Comparison of ENCODE assay signal across 27 cellular contexts in genomic region chr5:1754531-1755220, GRCh38. TPM values are rescaled to one million over a fixed set of nuclear protein-coding genes. Genes with fewer than 3 reads are reported as not detected.
DNase-seq lines count a peak whose midpoint lies in the region; FAIRE-seq and TF ChIP-seq lines count a peak whose summit lies in the region.
"Had no signal": no experiment of that assay in that cellular context is flagged by ENCODE, and none has a peak within 500 bp of the region (broad histone marks: within the 10 kb centered on the region; RNA-seq: fewer than 3 reads in every experiment).

No MANE protein-coding gene starts in this region.

- peaks cover 7% of the 10 kb centered on the region for H3K9me3 Mint-ChIP-seq in activated CD4-positive, alpha-beta memory T cell treated with anti-CD3 and anti-CD28 coated beads for 36 hours
- H3K9me3 Mint-ChIP-seq in activated CD4-positive, alpha-beta memory T cell treated with anti-CD3 and anti-CD28 coated beads, Interleukin-2, amount 10 ng/mL, durations not matched to agents 7 days and 5 days, result no peaks in the 10 kb centered on the region

- no peak overlapping the region for H3K27ac Mint-ChIP-seq in activated CD4-positive, alpha-beta memory T cell treated with anti-CD3 and anti-CD28 coated beads for 36 hours
- no peak overlapping the region for H3K27ac Mint-ChIP-seq in activated CD4-positive, alpha-beta memory T cell treated with anti-CD3 and anti-CD28 coated beads, Interleukin-2, amount 10 ng/mL, durations not matched to agents 7 days and 5 days
- H3K27ac Mint-ChIP-seq: activated naive CD4-positive, alpha-beta T cell treated with anti-CD3 and anti-CD28 coated beads, Interleukin-2, amount 50 U/mL, for 72 hours; activated T-helper 17 cell treated with anti-CD3 and anti-CD28 coated beads, Interleukin-2, amount 50 U/mL, for 72 hours; immature natural killer cell; mesothelial cell of epicardium had no signal

- no peak for TF ChIP-seq CTCF in sigmoid colon (IDR thresholded peaks at IDR 0.05)
- no peak for TF ChIP-seq CTCF in mammary epithelial cell (conservative IDR thresholded peaks at IDR 0.05 in 1 of 2, IDR thresholded peaks at IDR 0.05 in 1 of 2; ENCODE audit: extremely low read depth in 1 of 2, insufficient read depth in 1 of 2, low read depth in 1 of 2, low read length in 2 of 2)

- no peaks in the 10 kb centered on the region for H3K79me2 ChIP-seq in mammary epithelial cell (ENCODE audit: insufficient read depth, low read length)

- H2AFZ ChIP-seq in mammary epithelial cell (ENCODE audit: low read depth, low read length), result no peak overlapping the region

- H3K36me3 ChIP-seq in BLaER1 treated with 17β-estradiol and CSF1 and Interleukin-3, amounts not matched to agents 10 nM and 100 nM, result no peaks in the 10 kb centered on the region
- H3K36me3 ChIP-seq in sigmoid colon (no peaks in the 10 kb centered on the region), mammary epithelial cell (ENCODE audit: insufficient read depth, low read length) (no peaks in the 10 kb centered on the region), small intestine (ENCODE audit: control insufficient read depth in 2 of 2, insufficient read depth in 2 of 2, low read length in 2 of 2) (no peaks in the 10 kb centered on the region)
- H3K36me3 ChIP-seq: breast epithelium, gastroesophageal sphincter, left lung, prostate gland, uterus had no signal

- no peaks in the 10 kb centered on the region for H3K36me3 Mint-ChIP-seq in activated CD4-positive, alpha-beta memory T cell treated with anti-CD3 and anti-CD28 coated beads for 36 hours
- no peaks in the 10 kb centered on the region for H3K36me3 Mint-ChIP-seq in activated CD4-positive, alpha-beta memory T cell treated with anti-CD3 and anti-CD28 coated beads, Interleukin-2, amount 10 ng/mL, durations not matched to agents 7 days and 5 days (ENCODE audit: low read depth)
- H3K36me3 Mint-ChIP-seq: immature natural killer cell, mesothelial cell of epicardium had no signal

- H3K4me1 Mint-ChIP-seq in activated CD4-positive, alpha-beta memory T cell treated with anti-CD3 and anti-CD28 coated beads for 36 hours (ENCODE audit: low read depth), result no peaks in the 10 kb centered on the region
- no peaks in the 10 kb centered on the region for H3K4me1 Mint-ChIP-seq in activated CD4-positive, alpha-beta memory T cell treated with anti-CD3 and anti-CD28 coated beads, Interleukin-2, amount 10 ng/mL, durations not matched to agents 7 days and 5 days
- H3K4me1 Mint-ChIP-seq: activated T-helper 17 cell treated with anti-CD3 and anti-CD28 coated beads, Interleukin-2, amount 50 U/mL, for 72 hours; immature natural killer cell; mesothelial cell of epicardium had no signal

- no peak overlapping the region for H3K4me3 Mint-ChIP-seq in activated CD4-positive, alpha-beta memory T cell treated with anti-CD3 and anti-CD28 coated beads for 36 hours
- no peak overlapping the region for H3K4me3 Mint-ChIP-seq in activated CD4-positive, alpha-beta memory T cell treated with anti-CD3 and anti-CD28 coated beads, Interleukin-2, amount 10 ng/mL, durations not matched to agents 7 days and 5 days
- H3K4me3 Mint-ChIP-seq: activated T-helper 17 cell treated with anti-CD3 and anti-CD28 coated beads, Interleukin-2, amount 50 U/mL, for 72 hours; immature natural killer cell; mesothelial cell of epicardium had no signal

- H3K27me3 Mint-ChIP-seq in activated CD4-positive, alpha-beta memory T cell treated with anti-CD3 and anti-CD28 coated beads for 36 hours, result peaks cover 7% of the 10 kb centered on the region
- H3K27me3 Mint-ChIP-seq in activated CD4-positive, alpha-beta memory T cell treated with anti-CD3 and anti-CD28 coated beads, Interleukin-2, amount 10 ng/mL, durations not matched to agents 7 days and 5 days, result peaks cover 5% of the 10 kb centered on the region

- TF ChIP-seq POLR2A in sigmoid colon (IDR thresholded peaks at IDR 0.05), result no peak

- in situ Hi-C loops in mammary epithelial cell (cut with MboI; ENCODE audit: low sequenced_read_pairs in 2 of 2), result loop anchor here in 1 of 2 donors (25.0 kb wide), 1 partner anchor 258 kb away; no protein-coding TSS in a partner anchor

- no TSS peak for BruUV-seq in mammary epithelial cell (replicated peaks; lab: Mats Ljungman, UMichigan)

- CTCF ChIA-PET in activated CD4-positive, alpha-beta memory T cell treated with anti-CD3 and anti-CD28 coated beads for 36 hours (lab: Charles Lee), result no interaction called here
- CTCF ChIA-PET in activated CD4-positive, alpha-beta memory T cell treated with anti-CD3 and anti-CD28 coated beads, Interleukin-2, amount 10 ng/mL, durations not matched to agents 7 days and 5 days (lab: Charles Lee), result interaction anchor here (0.6 kb wide), 1 partner anchor 161 kb away, joined by 3 read pairs; no protein-coding TSS in a partner anchor
- CTCF ChIA-PET in mammary epithelial cell (lab: Charles Lee; ENCODE audit: low non-redundant PET), result no interaction called here

- H3K4me2 ChIP-seq in BLaER1 treated with 17β-estradiol and CSF1 and Interleukin-3, amounts not matched to agents 10 nM and 100 nM, result peak overlapping the region in 6 of 11 experiments; percentile 10 to 59 (median 31); a peak in 6 of 22 replicates
- H3K4me2 ChIP-seq in mammary epithelial cell (ENCODE audit: insufficient read depth, low read depth, low read length), result no peak overlapping the region

- no peak overlapping the region for H3K4me3 ChIP-seq in BLaER1 treated with 17β-estradiol and CSF1 and Interleukin-3, amounts not matched to agents 10 nM and 100 nM
- H3K4me3 ChIP-seq in sigmoid colon, result no peak overlapping the region
- no peak overlapping the region for H3K4me3 ChIP-seq in mammary epithelial cell (replicated peaks in 1 of 3; ENCODE audit: insufficient read depth in 1 of 3, low read depth in 2 of 3, low read length in 3 of 3)
- no peak overlapping the region for H3K4me3 ChIP-seq in small intestine (ENCODE audit: low read depth in 1 of 2, low read length in 2 of 2)
- H3K4me3 ChIP-seq: breast epithelium, gastroesophageal sphincter, left lung, prostate gland, uterus had no signal

- POLR2A ChIA-PET in activated CD4-positive, alpha-beta memory T cell treated with anti-CD3 and anti-CD28 coated beads for 36 hours (lab: Charles Lee), result no interaction called here
- POLR2A ChIA-PET in activated CD4-positive, alpha-beta memory T cell treated with anti-CD3 and anti-CD28 coated beads, Interleukin-2, amount 10 ng/mL, durations not matched to agents 7 days and 5 days (lab: Charles Lee), result no interaction called here

- no peaks in the 10 kb centered on the region for H4K20me1 ChIP-seq in BLaER1 treated with 17β-estradiol and CSF1 and Interleukin-3, amounts not matched to agents 10 nM and 100 nM
- no peaks in the 10 kb centered on the region for H4K20me1 ChIP-seq in mammary epithelial cell (ENCODE audit: insufficient read depth, low read length)

- intact Hi-C loops in activated CD4-positive, alpha-beta memory T cell treated with anti-CD3 and anti-CD28 coated beads for 36 hours (cut with micrococcal nuclease), result no loop called here
- intact Hi-C loops in sigmoid colon (cut with DNase I) (no loop called here), mammary epithelial cell (cut with micrococcal nuclease) (no loop called here)

- no peak for FAIRE-seq in small intestine (lab: Jason Lieb, UNC)
- FAIRE-seq: GM12892 had no signal

- peaks cover 9 to 20% (median 20%) of the 10 kb centered on the region in 11 experiments for H3K9me3 ChIP-seq in BLaER1 treated with 17β-estradiol and CSF1 and Interleukin-3, amounts not matched to agents 10 nM and 100 nM (replicated peaks in 1 of 11)
- H3K9me3 ChIP-seq in sigmoid colon (no peaks in the 10 kb centered on the region), mammary epithelial cell (replicated peaks; ENCODE audit: insufficient read depth, low read length) (no peaks in the 10 kb centered on the region), small intestine (ENCODE audit: control insufficient read depth, low read depth) (no peaks in the 10 kb centered on the region)
- H3K9me3 ChIP-seq: gastroesophageal sphincter, left lung, prostate gland, uterus had no signal

- 59 to 79% methylated on average over 14 of the region's 14 CpGs for WGBS in sigmoid colon, 2 donors
- 77% methylated on average over 12 of the region's 14 CpGs for WGBS in mammary epithelial cell (ENCODE audit: low coverage, missing lambda C conversion rate)
- WGBS in small intestine, 3 donors, result 58 to 73% (median 63%) methylated on average over 14 of the region's 14 CpGs

- H3K27me3 ChIP-seq in BLaER1 treated with 17β-estradiol and CSF1 and Interleukin-3, amounts not matched to agents 10 nM and 100 nM, result peaks cover 0 to 2% (median 0%) of the 10 kb centered on the region in 11 experiments; a peak in 1 of 22 replicates
- H3K27me3 ChIP-seq in sigmoid colon, result peaks cover 0 to 13% (median 0%) of the 10 kb centered on the region in 3 donors
- H3K27me3 ChIP-seq in mammary epithelial cell (ENCODE audit: insufficient read depth, low read length), result no peaks in the 10 kb centered on the region
- H3K27me3 ChIP-seq in small intestine (ENCODE audit: control insufficient read depth in 2 of 2, insufficient read depth in 2 of 2, low read length in 2 of 2), result peaks cover 0 to 6% of the 10 kb centered on the region in 2 donors
- H3K27me3 ChIP-seq: uterus had no signal

- no peak for TF ChIP-seq EP300 in sigmoid colon (IDR thresholded peaks at IDR 0.05)

- DNase-seq in activated CD4-positive, alpha-beta memory T cell treated with anti-CD3 and anti-CD28 coated beads for 36 hours, result peak; percentile 3
- DNase-seq in activated CD4-positive, alpha-beta memory T cell treated with anti-CD3 and anti-CD28 coated beads, Interleukin-2, amount 10 ng/mL, durations not matched to agents 7 days and 5 days, result no peak
- peak; percentile 23 for DNase-seq in islet precursor cell
- DNase-seq in sigmoid colon, result peak; percentile 26
- no peak for DNase-seq in pons (ENCODE audit: low spot score)
- DNase-seq in mammary epithelial cell, result no peak
- DNase-seq in small intestine, result no peak
- DNase-seq: 8988T; activated CD4-positive, alpha-beta T cell treated with anti-CD3 and anti-CD28 coated beads for 48 hours; effector CD8-positive, alpha-beta T cell; hippocampal formation; immature natural killer cell; IMR-90; MV-4-11; NCI-H1436 treated with DMSO at 0.1 percent for 48 hours; stimulated activated CD4-positive, alpha-beta T cell treated with anti-CD3 and anti-CD28 coated beads, Interleukin-15, amount 100 ng/mL, for 24 hours; stimulated activated CD4-positive, alpha-beta T cell treated with anti-CD3 and anti-CD28 coated beads, Interleukin-4, amount 100 ng/mL, for 4 hours had no signal

- H3K9ac ChIP-seq in BLaER1 treated with 17β-estradiol and CSF1 and Interleukin-3, amounts not matched to agents 10 nM and 100 nM, result no peak overlapping the region
- no peak overlapping the region for H3K9ac ChIP-seq in mammary epithelial cell (ENCODE audit: insufficient read depth, low read length)

- no peak overlapping the region for H3K27ac ChIP-seq in BLaER1 treated with 17β-estradiol and CSF1 and Interleukin-3, amounts not matched to agents 10 nM and 100 nM
- H3K27ac ChIP-seq in sigmoid colon, result no peak overlapping the region
- H3K27ac ChIP-seq in mammary epithelial cell (ENCODE audit: insufficient read depth, low read depth, low read length), result no peak overlapping the region
- no peak overlapping the region for H3K27ac ChIP-seq in small intestine (ENCODE audit: low read depth in 1 of 2, low read length in 1 of 2)
- H3K27ac ChIP-seq: breast epithelium, gastroesophageal sphincter, left lung, prostate gland, uterus had no signal

- peaks cover 7 to 55% (median 36%) of the 10 kb centered on the region in 10 experiments; a peak in 18 of 20 replicates for H3K4me1 ChIP-seq in BLaER1 treated with 17β-estradiol and CSF1 and Interleukin-3, amounts not matched to agents 10 nM and 100 nM
- H3K4me1 ChIP-seq in sigmoid colon (no peaks in the 10 kb centered on the region), mammary epithelial cell (ENCODE audit: insufficient read depth, low read length) (no peaks in the 10 kb centered on the region), small intestine (ENCODE audit: control insufficient read depth in 2 of 2, insufficient read depth in 1 of 2, low read depth in 1 of 2, low read length in 1 of 2) (no peaks in the 10 kb centered on the region)
- H3K4me1 ChIP-seq: breast epithelium, gastroesophageal sphincter, left lung, prostate gland, uterus had no signal

- dilution Hi-C loops in mammary epithelial cell (cut with HindIII; ENCODE audit: low sequenced_read_pairs), result no loop called here

RNA-seq across cellular contexts. Expression of gene MRPL36, which starts 45.0 kb away (rescaled TPM):
- total RNA-seq in activated CD4-positive, alpha-beta memory T cell treated with anti-CD3 and anti-CD28 coated beads for 36 hours, result 10 to 100 TPM; 60.8 to 64.7 TPM
- 10 to 100 TPM; 44.5 to 44.8 TPM for total RNA-seq in activated CD4-positive, alpha-beta memory T cell treated with anti-CD3 and anti-CD28 coated beads, Interleukin-2, amount 10 ng/mL, durations not matched to agents 7 days and 5 days
- total RNA-seq in sigmoid colon, result 10 to 100 TPM; 32.4 to 59.4 (median 49.2) TPM
- 10 to 100 TPM; 65.9 to 77.9 (median 70.9) TPM for polyA plus RNA-seq in sigmoid colon
- total RNA-seq in mammary epithelial cell, result 10 to 100 TPM; 47.2 to 82.2 TPM
- 117 TPM for polyA plus RNA-seq in mammary epithelial cell
- polyA minus RNA-seq in mammary epithelial cell, result 54.6 TPM
- 100 to 1,000 TPM in 1 of 3 donors, 10 to 100 TPM in 2; 66.6 to 101 (median 85.0) TPM for polyA plus RNA-seq in small intestine

RNA-seq across cellular contexts. Expression of gene NDUFS6, which starts 46.5 kb away (rescaled TPM):
- total RNA-seq in activated CD4-positive, alpha-beta memory T cell treated with anti-CD3 and anti-CD28 coated beads for 36 hours, result 10 to 100 TPM; 38.9 to 39.5 TPM
- total RNA-seq in activated CD4-positive, alpha-beta memory T cell treated with anti-CD3 and anti-CD28 coated beads, Interleukin-2, amount 10 ng/mL, durations not matched to agents 7 days and 5 days, result 10 to 100 TPM; 25.4 to 29.2 TPM
- total RNA-seq in sigmoid colon (10 to 100 TPM; 34.9 to 82.6 (median 55.4) TPM), mammary epithelial cell (10 to 100 TPM; 13.5 to 47.7 TPM)
- polyA plus RNA-seq in sigmoid colon (100 to 1,000 TPM in 2 of 3 donors, 10 to 100 TPM in 1; 94.0 to 156 (median 111) TPM), mammary epithelial cell (127 TPM), small intestine (100 to 1,000 TPM; 109 to 151 (median 117) TPM)
- polyA minus RNA-seq in mammary epithelial cell, result 17.7 TPM

Comparison
In these comparisons a context has a peak if more than half of its experiments do, and no peak if none do; other contexts are left out.
1. DNase-seq: peak in activated CD4-positive, alpha-beta memory T cell treated with anti-CD3 and anti-CD28 coated beads for 36 hours (single experiment), islet precursor cell (single experiment) and sigmoid colon (single experiment); none in activated CD4-positive, alpha-beta memory T cell treated with anti-CD3 and anti-CD28 coated beads, Interleukin-2, amount 10 ng/mL, durations not matched to agents 7 days and 5 days (single experiment), pons (single experiment), mammary epithelial cell (single experiment) and small intestine (single experiment).